3 cellular contexts compared by ENCODE assay signal in genomic region chr9:121034529-121034928, GRCh38.
TF ChIP-seq lines count a peak whose summit lies in the region.

No MANE protein-coding gene starts in this region.

TF ChIP-seq in A549, 52 proteins besides CTCF, POLR2A, EP300 and RAD21:
- TF ChIP-seq, protein P1, sequence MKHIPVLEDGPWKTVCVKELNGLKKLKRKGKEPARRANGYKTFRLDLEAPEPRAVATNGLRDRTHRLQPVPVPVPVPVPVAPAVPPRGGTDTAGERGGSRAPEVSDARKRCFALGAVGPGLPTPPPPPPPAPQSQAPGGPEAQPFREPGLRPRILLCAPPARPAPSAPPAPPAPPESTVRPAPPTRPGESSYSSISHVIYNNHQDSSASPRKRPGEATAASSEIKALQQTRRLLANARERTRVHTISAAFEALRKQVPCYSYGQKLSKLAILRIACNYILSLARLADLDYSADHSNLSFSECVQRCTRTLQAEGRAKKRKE (CRISPR knock-in tag; IDR thresholded peaks at IDR 0.05; ENCODE audit: low read depth) = no peak
- TF ChIP-seq HEYL (CRISPR knock-in tag; IDR thresholded peaks at IDR 0.05) = no peak
- TF ChIP-seq, protein P2, sequence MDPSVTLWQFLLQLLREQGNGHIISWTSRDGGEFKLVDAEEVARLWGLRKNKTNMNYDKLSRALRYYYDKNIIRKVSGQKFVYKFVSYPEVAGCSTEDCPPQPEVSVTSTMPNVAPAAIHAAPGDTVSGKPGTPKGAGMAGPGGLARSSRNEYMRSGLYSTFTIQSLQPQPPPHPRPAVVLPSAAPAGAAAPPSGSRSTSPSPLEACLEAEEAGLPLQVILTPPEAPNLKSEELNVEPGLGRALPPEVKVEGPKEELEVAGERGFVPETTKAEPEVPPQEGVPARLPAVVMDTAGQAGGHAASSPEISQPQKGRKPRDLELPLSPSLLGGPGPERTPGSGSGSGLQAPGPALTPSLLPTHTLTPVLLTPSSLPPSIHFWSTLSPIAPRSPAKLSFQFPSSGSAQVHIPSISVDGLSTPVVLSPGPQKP (IDR thresholded peaks at IDR 0.05; ENCODE audit: low read depth, low read length) = no peak
- no peak for TF ChIP-seq JUN (IDR thresholded peaks at IDR 0.05)

TF ChIP-seq in HCT116, 20 proteins besides CTCF, POLR2A, EP300 and RAD21:
- TF ChIP-seq YY1 (IDR thresholded peaks at IDR 0.05; ENCODE audit: extremely low read depth, insufficient replicate concordance, low read depth, low read length) = no peak
- TF ChIP-seq ZNF274 (IDR thresholded peaks at IDR 0.05; ENCODE audit: low read depth, low read length) = no peak
- no peak for TF ChIP-seq POLR2AphosphoS5 (IDR thresholded peaks at IDR 0.05; ENCODE audit: low read depth, low read length)
- no peak for TF ChIP-seq SP1 (IDR thresholded peaks at IDR 0.05; ENCODE audit: low read depth)
- no peak for TF ChIP-seq EZH2phosphoT487 (IDR thresholded peaks at IDR 0.05; ENCODE audit: borderline replicate concordance)
TF ChIP-seq in HCT116: peak in this region for 0.

TF ChIP-seq in H1, 55 proteins besides CTCF, POLR2A, EP300 and RAD21:
- no peak for TF ChIP-seq CEBPB (IDR thresholded peaks at IDR 0.05; ENCODE audit: low read depth, low read length)
